In the genomic region with DNA sequence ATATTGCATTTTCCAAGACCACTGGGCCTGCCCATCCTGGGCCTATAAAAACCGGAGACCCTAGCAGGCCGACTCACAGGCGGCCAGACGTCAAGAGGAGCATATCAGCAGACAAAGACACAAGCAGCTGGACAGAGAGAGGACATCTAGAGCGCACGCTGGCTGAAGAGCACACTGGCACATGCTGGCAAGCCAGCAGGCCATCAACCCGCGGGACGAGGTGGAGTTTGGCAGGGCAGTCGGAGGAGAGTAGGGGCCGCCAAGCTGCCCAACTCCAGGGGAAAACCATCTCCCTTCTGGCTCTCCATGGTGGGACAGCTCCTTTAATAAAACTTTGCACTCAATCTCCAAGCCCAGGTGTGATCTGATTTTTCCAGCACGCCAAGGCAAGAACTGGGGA, we compare ENCODE assay signal across 36 cellular contexts. TPM values are rescaled to one million over a fixed set of nuclear protein-coding genes. Genes with fewer than 3 reads are reported as not detected.
"Had no signal": no experiment of that assay in that cellular context is flagged by ENCODE, and none has a peak within 500 bp of the region (broad histone marks: within the 10 kb centered on the region; RNA-seq: fewer than 3 reads in every experiment).

No MANE protein-coding gene starts in this region.

- H3K27ac ChIP-seq: body of pancreas, brain microvascular endothelial cell, breast epithelium, VCaP had no signal

- H3K27ac Mint-ChIP-seq: activated B cell treated with CpG ODN at 0.5 μM for 24 hours; activated CD4-positive, alpha-beta memory T cell treated with anti-CD3 and anti-CD28 coated beads for 36 hours; activated CD4-positive, alpha-beta T cell treated with anti-CD3 and anti-CD28 coated beads, Interleukin-2, amount 10 ng/mL, durations not matched to agents 24 days and 14 days; activated CD8-positive, alpha-beta T cell treated with anti-CD3 and anti-CD28 coated beads for 36 hours; activated naive CD4-positive, alpha-beta T cell treated with anti-CD3 and anti-CD28 coated beads for 36 hours; activated naive CD4-positive, alpha-beta T cell treated with anti-CD3 and anti-CD28 coated beads, Interleukin-2, amount 50 U/mL, for 72 hours; activated naive CD8-positive, alpha-beta T cell treated with anti-CD3 and anti-CD28 coated beads for 36 hours; activated T-cell treated with anti-CD3 and anti-CD28 coated beads, Interleukin-2, amount 50 U/mL, for 72 hours; activated T-helper 1 cell treated with anti-CD3 and anti-CD28 coated beads, Interleukin-12 subunit alpha, Interleukin-12 subunit beta, Interleukin-2, Interleukin-4 antibody, amounts not matched to agents 30 ng/mL and 10 ng/mL and 1 ng/mL, durations not matched to agents 14 hours and 24 hours and 36 hours; activated T-helper 17 cell treated with anti-CD3 and anti-CD28 coated beads, Interleukin-2, amount 50 U/mL, for 72 hours; T-helper 1 cell treated with Interleukin-12 subunit alpha and Interleukin-12 subunit beta and Interleukin-4 antibody, amounts not matched to agents 30 μg/mL and 1 μg/mL, for 36 hours; T-helper 2 cell treated with Interferon-gamma antibody and Interleukin-4, amounts not matched to agents 5 μg/mL and 100 μg/mL, for 36 hours had no signal

- H3K4me3 Mint-ChIP-seq: activated B cell treated with CpG ODN at 0.5 μM for 24 hours; activated CD4-positive, alpha-beta memory T cell treated with anti-CD3 and anti-CD28 coated beads for 36 hours; activated CD4-positive, alpha-beta T cell treated with anti-CD3 and anti-CD28 coated beads, Interleukin-2, amount 10 ng/mL, durations not matched to agents 24 days and 14 days; activated CD8-positive, alpha-beta T cell treated with anti-CD3 and anti-CD28 coated beads for 36 hours; activated naive CD4-positive, alpha-beta T cell treated with anti-CD3 and anti-CD28 coated beads for 36 hours; activated naive CD8-positive, alpha-beta T cell treated with anti-CD3 and anti-CD28 coated beads for 36 hours; activated T-cell treated with anti-CD3 and anti-CD28 coated beads, Interleukin-2, amount 50 U/mL, for 4 hours; activated T-cell treated with anti-CD3 and anti-CD28 coated beads, Interleukin-2, amount 50 U/mL, for 72 hours; activated T-helper 1 cell treated with anti-CD3 and anti-CD28 coated beads, Interleukin-12 subunit alpha, Interleukin-12 subunit beta, Interleukin-2, Interleukin-4 antibody, amounts not matched to agents 30 ng/mL and 10 ng/mL and 1 ng/mL, durations not matched to agents 14 hours and 24 hours and 36 hours; activated T-helper 17 cell treated with anti-CD3 and anti-CD28 coated beads, Interleukin-2, amount 50 U/mL, for 72 hours; T-helper 1 cell treated with Interleukin-12 subunit alpha and Interleukin-12 subunit beta and Interleukin-4 antibody, amounts not matched to agents 30 μg/mL and 1 μg/mL, for 36 hours; T-helper 2 cell treated with Interferon-gamma antibody and Interleukin-4, amounts not matched to agents 5 μg/mL and 100 μg/mL, for 36 hours had no signal

- DNase-seq: activated B cell treated with CpG ODN at 0.5 μM for 24 hours; activated CD4-positive, alpha-beta memory T cell treated with anti-CD3 and anti-CD28 coated beads for 36 hours; activated CD4-positive, alpha-beta T cell treated with anti-CD3 and anti-CD28 coated beads for 4 hours; activated CD4-positive, alpha-beta T cell treated with anti-CD3 and anti-CD28 coated beads, Interleukin-2, amount 10 ng/mL, durations not matched to agents 24 days and 14 days; activated CD4-positive, alpha-beta T cell treated with anti-CD3 and anti-CD28 coated beads, Interleukin-2, amount 50 U/mL, for 1 hour; activated CD4-positive, alpha-beta T cell treated with anti-CD3 and anti-CD28 coated beads, Interleukin-2, amount 50 U/mL, for 4 hours; activated CD4-positive, CD25-positive, alpha-beta regulatory T cell treated with anti-CD3 and anti-CD28 coated beads, Interleukin-2, amount 50 U/mL, for 72 hours; activated CD8-positive, alpha-beta memory T cell treated with anti-CD3 and anti-CD28 coated beads, Interleukin-2, amount 50 U/mL, for 4 hours; activated CD8-positive, alpha-beta T cell treated with anti-CD3 and anti-CD28 coated beads for 36 hours; activated effector memory CD4-positive, alpha-beta T cell treated with anti-CD3 and anti-CD28 coated beads, Interleukin-2, amount 50 U/mL, for 16 hours; activated gamma-delta T cell treated with Interleukin-2 at 50 U/mL for 16 hours; activated naive CD4-positive, alpha-beta T cell; activated naive CD4-positive, alpha-beta T cell treated with anti-CD3 and anti-CD28 coated beads for 36 hours; activated naive CD4-positive, alpha-beta T cell treated with anti-CD3 and anti-CD28 coated beads, Interleukin-2, amount 50 U/mL, for 16 hours; activated naive CD8-positive, alpha-beta T cell treated with anti-CD3 and anti-CD28 coated beads for 36 hours; activated T-cell treated with anti-CD3 and anti-CD28 coated beads for 4 hours; activated T-cell treated with anti-CD3 and anti-CD28 coated beads, Interleukin-2, amount 50 U/mL, for 1 hour; activated T-cell treated with anti-CD3 and anti-CD28 coated beads, Interleukin-2, amount 50 U/mL, for 4 hours; activated T-cell treated with anti-CD3 and anti-CD28 coated beads, Interleukin-2, amount 50 U/mL, for 72 hours; amygdala; anterior cingulate cortex; body of pancreas; brain microvascular endothelial cell; central memory CD4-positive, alpha-beta T cell; T-helper 1 cell; T-helper 2 cell; T-helper 9 cell had no signal

- ATAC-seq: activated CD8-positive, alpha-beta T cell treated with anti-CD3 and anti-CD28 coated beads for 36 hours; activated naive CD4-positive, alpha-beta T cell treated with anti-CD3 and anti-CD28 coated beads, Interleukin-2, amount 50 U/mL, for 72 hours; activated T-cell treated with anti-CD3 and anti-CD28 coated beads, Interleukin-2, amount 50 U/mL, for 4 hours; activated T-cell treated with anti-CD3 and anti-CD28 coated beads, Interleukin-2, amount 50 U/mL, for 72 hours; activated T-helper 17 cell treated with anti-CD3 and anti-CD28 coated beads, Interleukin-2, amount 50 U/mL, for 72 hours; body of pancreas had no signal

- H3K9me3 ChIP-seq: body of pancreas, breast epithelium had no signal

- FAIRE-seq: astrocyte, TTC549 had no signal

- H3K27me3 ChIP-seq: body of pancreas, brain microvascular endothelial cell, breast epithelium had no signal

- H3K4me1 Mint-ChIP-seq: activated naive CD8-positive, alpha-beta T cell treated with anti-CD3 and anti-CD28 coated beads for 36 hours; activated T-helper 17 cell treated with anti-CD3 and anti-CD28 coated beads, Interleukin-2, amount 50 U/mL, for 72 hours had no signal

- H3K4me1 ChIP-seq: body of pancreas, breast epithelium had no signal

- H3K36me3 Mint-ChIP-seq: activated CD4-positive, alpha-beta memory T cell treated with anti-CD3 and anti-CD28 coated beads for 36 hours; activated naive CD4-positive, alpha-beta T cell treated with anti-CD3 and anti-CD28 coated beads, Interleukin-2, amount 50 U/mL, for 72 hours; activated naive CD8-positive, alpha-beta T cell treated with anti-CD3 and anti-CD28 coated beads for 36 hours had no signal

- H3K36me3 ChIP-seq: brain microvascular endothelial cell, breast epithelium had no signal

- H3K9me3 Mint-ChIP-seq: activated B cell treated with CpG ODN at 0.5 μM for 24 hours; activated CD4-positive, alpha-beta memory T cell treated with anti-CD3 and anti-CD28 coated beads for 36 hours; activated CD4-positive, alpha-beta T cell treated with anti-CD3 and anti-CD28 coated beads, Interleukin-2, amount 10 ng/mL, durations not matched to agents 24 days and 14 days; activated CD8-positive, alpha-beta T cell treated with anti-CD3 and anti-CD28 coated beads for 36 hours; activated naive CD4-positive, alpha-beta T cell treated with anti-CD3 and anti-CD28 coated beads for 36 hours; activated naive CD4-positive, alpha-beta T cell treated with anti-CD3 and anti-CD28 coated beads, Interleukin-2, amount 50 U/mL, for 72 hours; activated naive CD8-positive, alpha-beta T cell treated with anti-CD3 and anti-CD28 coated beads for 36 hours; activated T-cell treated with anti-CD3 and anti-CD28 coated beads, Interleukin-2, amount 50 U/mL, for 4 hours; activated T-cell treated with anti-CD3 and anti-CD28 coated beads, Interleukin-2, amount 50 U/mL, for 72 hours; activated T-helper 1 cell treated with anti-CD3 and anti-CD28 coated beads, Interleukin-12 subunit alpha, Interleukin-12 subunit beta, Interleukin-2, Interleukin-4 antibody, amounts not matched to agents 30 ng/mL and 10 ng/mL and 1 ng/mL, durations not matched to agents 14 hours and 24 hours and 36 hours; activated T-helper 17 cell treated with anti-CD3 and anti-CD28 coated beads, Interleukin-2, amount 50 U/mL, for 72 hours; T-helper 1 cell treated with Interleukin-12 subunit alpha and Interleukin-12 subunit beta and Interleukin-4 antibody, amounts not matched to agents 30 μg/mL and 1 μg/mL, for 36 hours; T-helper 2 cell treated with Interferon-gamma antibody and Interleukin-4, amounts not matched to agents 5 μg/mL and 100 μg/mL, for 36 hours had no signal

- H3K27me3 Mint-ChIP-seq: activated B cell treated with CpG ODN at 0.5 μM for 24 hours; activated CD4-positive, alpha-beta memory T cell treated with anti-CD3 and anti-CD28 coated beads for 36 hours; activated CD8-positive, alpha-beta T cell treated with anti-CD3 and anti-CD28 coated beads for 36 hours; activated T-helper 17 cell treated with anti-CD3 and anti-CD28 coated beads, Interleukin-2, amount 50 U/mL, for 72 hours had no signal

- H3K4me3 ChIP-seq: body of pancreas, breast epithelium had no signal

RNA-seq across cellular contexts. Expression of a gene that starts 36.6 kb away (rescaled TPM):
- total RNA-seq: activated CD8-positive, alpha-beta T cell treated with anti-CD3 and anti-CD28 coated beads for 36 hours; activated naive CD8-positive, alpha-beta T cell treated with anti-CD3 and anti-CD28 coated beads for 36 hours had no signal
